8 cellular contexts compared by ENCODE assay signal in the genomic region with DNA sequence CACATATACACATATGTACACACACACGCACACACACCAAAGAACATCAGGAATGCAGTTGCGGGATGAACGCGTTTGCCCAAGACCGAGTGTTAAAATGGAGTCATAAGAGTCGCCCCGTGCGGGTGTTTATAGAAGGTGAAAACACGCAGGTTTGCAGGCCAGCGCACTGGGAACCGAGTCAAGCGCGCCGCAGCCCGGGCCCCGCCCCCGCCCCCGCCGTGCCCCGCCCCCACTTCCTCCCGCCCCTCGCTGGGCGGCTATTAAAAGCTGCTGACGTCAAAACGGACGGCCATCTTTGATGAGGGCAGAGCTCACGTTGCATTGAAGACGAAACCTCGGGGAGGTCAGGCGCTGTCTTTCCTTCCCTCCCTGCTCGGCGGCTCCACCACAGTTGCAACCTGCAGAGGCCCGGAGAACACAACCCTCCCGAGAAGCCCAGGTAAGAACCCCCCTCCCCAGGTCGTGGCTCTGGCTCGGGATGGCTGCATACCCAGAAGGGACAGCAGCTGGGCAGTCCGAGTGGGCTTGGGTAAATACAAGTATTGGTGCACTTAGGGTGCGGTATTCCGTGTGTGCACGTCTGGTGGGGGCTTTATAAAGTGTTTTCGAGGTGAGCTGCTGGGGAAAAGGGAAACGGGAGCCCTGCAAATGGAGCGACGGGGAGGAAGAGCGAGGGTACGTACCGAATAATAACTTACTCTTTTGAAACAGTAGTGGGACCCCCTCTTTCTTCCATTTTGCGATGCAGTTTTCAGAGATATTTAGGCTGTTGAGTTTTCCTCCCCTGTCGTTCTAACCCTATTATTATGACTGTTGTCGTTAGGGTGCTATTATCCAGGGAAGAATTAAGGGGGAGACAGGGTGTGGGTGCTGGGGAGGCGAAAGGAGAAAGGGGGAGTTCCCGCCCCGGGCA. TPM values are rescaled to one million over a fixed set of nuclear protein-coding genes. Genes with fewer than 3 reads are reported as not detected.
DNase-seq lines count a peak whose midpoint lies in the region; ATAC-seq lines count a peak whose summit lies in the region.

A gene (plus strand): TSS at position 295 of the 916 bp plus-strand sequence. CDS start 56,662 bp downstream, outside the sequence.

- peaks cover 5 to 12% of the 10 kb centered on the region in 2 donors for H3K4me1 Mint-ChIP-seq in effector memory CD8-positive, alpha-beta T cell (ENCODE audit: low read depth in 2 of 2)
- H3K4me1 Mint-ChIP-seq in stimulated activated naive B cell treated with anti-CD40 and anti-IgM and Interleukin-4, amounts not matched to agents 10 μg/mL and 1 μg/mL and 100 μg/mL, for 72 hours = peaks cover 9 to 19% of the 10 kb centered on the region in 2 donors

- H3K9me3 Mint-ChIP-seq in effector memory CD8-positive, alpha-beta T cell = peaks cover 0 to 7% of the 10 kb centered on the region in 2 donors
- H3K9me3 Mint-ChIP-seq in stimulated activated naive B cell treated with anti-CD40 and anti-IgM and Interleukin-4, amounts not matched to agents 10 μg/mL and 1 μg/mL and 100 μg/mL, for 72 hours = peaks cover 9 to 12% of the 10 kb centered on the region in 2 donors

- peak; percentile 68 for DNase-seq in NCI-H2107 treated with DMSO at 0.1 percent for 48 hours (lab: John Stamatoyannopoulos, UW; ENCODE audit: unreplicated experiment)
- DNase-seq in activated CD4-positive, alpha-beta T cell treated with anti-CD3 and anti-CD28 coated beads for 48 hours = peak; percentile 60
- DNase-seq in effector memory CD8-positive, alpha-beta T cell = peak; percentile 10 to 32 (median 23)
- peak; percentile 46 to 77 for DNase-seq in lung microvascular endothelial cell (ENCODE audit: low read depth in 2 of 2)
- peak; percentile 29 for DNase-seq in stimulated activated naive B cell treated with anti-CD40 and anti-IgM and Interleukin-4, amounts not matched to agents 10 μg/mL and 1 μg/mL and 100 μg/mL, for 72 hours
- DNase-seq in SKM-1 treated with dmso at 0.1 percent for 144 hours (lab: John Stamatoyannopoulos, UW; ENCODE audit: unreplicated experiment) = no peak

- peak within 1 kb of the TSS; percentile 7 to 69 for H3K4me3 Mint-ChIP-seq in effector memory CD8-positive, alpha-beta T cell
- H3K4me3 Mint-ChIP-seq in stimulated activated naive B cell treated with anti-CD40 and anti-IgM and Interleukin-4, amounts not matched to agents 10 μg/mL and 1 μg/mL and 100 μg/mL, for 72 hours = peak within 1 kb of the TSS; percentile 74 to 76

- H3K27ac Mint-ChIP-seq in effector memory CD8-positive, alpha-beta T cell = no peak within 1 kb of the TSS
- H3K27ac Mint-ChIP-seq in stimulated activated naive B cell treated with anti-CD40 and anti-IgM and Interleukin-4, amounts not matched to agents 10 μg/mL and 1 μg/mL and 100 μg/mL, for 72 hours = peak within 1 kb of the TSS; percentile 87

- H3K36me3 Mint-ChIP-seq in effector memory CD8-positive, alpha-beta T cell (ENCODE audit: insufficient read depth) = no peaks in the 10 kb centered on the region
- H3K36me3 Mint-ChIP-seq in stimulated activated naive B cell treated with anti-CD40 and anti-IgM and Interleukin-4, amounts not matched to agents 10 μg/mL and 1 μg/mL and 100 μg/mL, for 72 hours = peaks cover 7 to 9% of the 10 kb centered on the region in 2 donors

- ATAC-seq in GM18502 (IDR thresholded peaks at IDR 0.05; ENCODE audit: poor library complexity, unreplicated experiment) (peak; percentile 62), GM21515 (IDR thresholded peaks at IDR 0.05; ENCODE audit: unreplicated experiment) (no peak)
- peak; percentile 59 for ATAC-seq in effector memory CD8-positive, alpha-beta T cell (replicated peaks)
- peak; percentile 38 to 41 for ATAC-seq in stimulated activated naive B cell treated with anti-CD40 and anti-IgM and Interleukin-4, amounts not matched to agents 10 μg/mL and 1 μg/mL and 100 μg/mL, for 72 hours (replicated peaks)

- peaks cover 53 to 75% of the 10 kb centered on the region in 2 donors for H3K27me3 Mint-ChIP-seq in effector memory CD8-positive, alpha-beta T cell
- peaks cover 42 to 73% of the 10 kb centered on the region in 2 donors for H3K27me3 Mint-ChIP-seq in stimulated activated naive B cell treated with anti-CD40 and anti-IgM and Interleukin-4, amounts not matched to agents 10 μg/mL and 1 μg/mL and 100 μg/mL, for 72 hours

RNA-seq across cellular contexts. Expression of the gene that starts here (rescaled TPM):
- total RNA-seq in lung microvascular endothelial cell = 0.22 TPM in 1 of 2 replicates, not detected in the other

Comparison
In these comparisons a context has a peak if more than half of its experiments do, and no peak if none do; other contexts are left out.
1. Peak in DNase-seq in lung microvascular endothelial cell; RNA of the gene not detected or under 1 TPM.